ENCODE assay signal across 14 cellular contexts in genomic region chr11:71948314-71949027, GRCh38. TPM values are rescaled to one million over a fixed set of nuclear protein-coding genes. Genes with fewer than 3 reads are reported as not detected.
A peak's percentile ranks its signal among the peaks of the same experiment; 100 is the strongest.
DNase-seq lines count a peak whose midpoint lies in the region; ATAC-seq and TF ChIP-seq lines count a peak whose summit lies in the region.
"Had no signal": no experiment of that assay in that cellular context is flagged by ENCODE, and none has a peak within 500 bp of the region (broad histone marks: within the 10 kb centered on the region; RNA-seq: fewer than 3 reads in every experiment).

No MANE protein-coding gene starts in this region.

- no peaks in the 10 kb centered on the region for H3K9me3 Mint-ChIP-seq in chondrocyte (ENCODE audit: low read depth)
- no peaks in the 10 kb centered on the region for H3K9me3 Mint-ChIP-seq in activated CD4-positive, alpha-beta T cell treated with anti-CD3 and anti-CD28 coated beads, Interleukin-2, amount 10 ng/mL, durations not matched to agents 24 days and 14 days
- H3K9me3 Mint-ChIP-seq: activated CD8-positive, alpha-beta T cell treated with anti-CD3 and anti-CD28 coated beads for 36 hours; immature natural killer cell; naive B cell had no signal

- H3K4me3 Mint-ChIP-seq in chondrocyte (ENCODE audit: unreplicated experiment), result no peak overlapping the region
- H3K4me3 Mint-ChIP-seq in activated CD4-positive, alpha-beta T cell treated with anti-CD3 and anti-CD28 coated beads, Interleukin-2, amount 10 ng/mL, durations not matched to agents 24 days and 14 days, result no peak overlapping the region
- H3K4me3 Mint-ChIP-seq: activated CD8-positive, alpha-beta T cell treated with anti-CD3 and anti-CD28 coated beads for 36 hours; immature natural killer cell; naive B cell had no signal

- CTCF ChIA-PET in PC-9 (lab: Charles Lee), result interaction anchor here (0.6 kb wide), 1 partner anchor 431 kb away, joined by 13 read pairs; no protein-coding TSS in a partner anchor

- H3K4me1 ChIP-seq in mucosa of descending colon (ENCODE audit: low read depth), result peaks cover 16% of the 10 kb centered on the region
- H3K4me1 ChIP-seq in PC-9 (replicated peaks; ENCODE audit: insufficient read depth), result peaks cover 38% of the 10 kb centered on the region
- H3K4me1 ChIP-seq: testis had no signal

- peak overlapping the region; percentile 56 for H3K27ac Mint-ChIP-seq in chondrocyte (ENCODE audit: unreplicated experiment)
- no peak overlapping the region for H3K27ac Mint-ChIP-seq in activated CD4-positive, alpha-beta T cell treated with anti-CD3 and anti-CD28 coated beads, Interleukin-2, amount 10 ng/mL, durations not matched to agents 24 days and 14 days

- no TSS peak for BruUV-seq in PC-9 (replicated peaks; lab: Mats Ljungman, UMichigan)

- no peaks in the 10 kb centered on the region for H3K27me3 ChIP-seq in PC-9 (ENCODE audit: insufficient read depth, low read depth)
- H3K27me3 ChIP-seq: testis had no signal

- H2AFZ ChIP-seq in PC-9, result no peak overlapping the region

- H3K9me3 ChIP-seq in mucosa of descending colon (no peaks in the 10 kb centered on the region), PC-9 (ENCODE audit: insufficient read depth, low read depth) (no peaks in the 10 kb centered on the region)
- H3K9me3 ChIP-seq: testis had no signal

- ATAC-seq in mucosa of descending colon (peak; percentile 86), GM21717 (IDR thresholded peaks at IDR 0.05; ENCODE audit: unreplicated experiment) (no peak)
- ATAC-seq: activated CD8-positive, alpha-beta T cell treated with anti-CD3 and anti-CD28 coated beads for 36 hours had no signal

- H3K36me3 ChIP-seq in mucosa of descending colon (ENCODE audit: low read depth) (no peaks in the 10 kb centered on the region), PC-9 (ENCODE audit: low read depth) (no peaks in the 10 kb centered on the region)

- peaks cover 8% of the 10 kb centered on the region; the same call in 1 of the 2 replicates for H4K20me1 ChIP-seq in PC-9 (ENCODE audit: insufficient read depth)

- H3K4me3 ChIP-seq in mucosa of descending colon (no peak overlapping the region), PC-9 (no peak overlapping the region)
- H3K4me3 ChIP-seq: testis had no signal

- H3K27ac ChIP-seq in PC-9, result no peak overlapping the region
- H3K27ac ChIP-seq: C4-2B, testis had no signal

- H3K4me2 ChIP-seq in PC-9, result no peak overlapping the region

- DNase-seq in DMS79 (lab: John Stamatoyannopoulos, UW), result peak; percentile 58
- peak; percentile 58 for DNase-seq in LHCN-M2 (ENCODE audit: low read depth)
- no peak for DNase-seq in chondrocyte (ENCODE audit: low spot score)
- peak in 2 of 3 donors; percentile 19 to 30 for DNase-seq in mucosa of descending colon
- no peak for DNase-seq in PC-9
- DNase-seq in activated CD4-positive, alpha-beta T cell treated with anti-CD3 and anti-CD28 coated beads, Interleukin-2, amount 10 ng/mL, durations not matched to agents 24 days and 14 days, result no peak
- no peak for DNase-seq in hippocampal formation (lab: John Stamatoyannopoulos, UW)
- DNase-seq: activated CD8-positive, alpha-beta T cell treated with anti-CD3 and anti-CD28 coated beads for 36 hours; activated naive CD4-positive, alpha-beta T cell; immature natural killer cell; naive B cell; testis had no signal

- POLR2A ChIA-PET in PC-9 (lab: Charles Lee; ENCODE audit: unreplicated experiment), result interaction anchor here (0.6 to 0.7 kb wide), 2 partner anchors 8 to 20 kb away, joined by 3 to 19 read pairs; partner anchors contain the start of genes RNF121 and XNDC1N

- H3K4me1 Mint-ChIP-seq in chondrocyte (ENCODE audit: low read depth), result peaks cover 65% of the 10 kb centered on the region
- H3K4me1 Mint-ChIP-seq in activated CD4-positive, alpha-beta T cell treated with anti-CD3 and anti-CD28 coated beads, Interleukin-2, amount 10 ng/mL, durations not matched to agents 24 days and 14 days, result peaks cover 18% of the 10 kb centered on the region

- H3F3A ChIP-seq in PC-9 (ENCODE audit: insufficient read depth, low read depth), result peaks cover 24% of the 10 kb centered on the region; the same call in 1 of the 2 replicates

- intact Hi-C loops in mucosa of descending colon (cut with DNase I, micrococcal nuclease), result no loop called here
- intact Hi-C loops in PC-9 (cut with micrococcal nuclease; ENCODE audit: unreplicated experiment), result no loop called here
- intact Hi-C loops in activated CD4-positive, alpha-beta T cell treated with anti-CD3 and anti-CD28 coated beads, Interleukin-2, amount 10 ng/mL, durations not matched to agents 24 days and 14 days (cut with micrococcal nuclease), result no loop called here

- peaks cover 68% of the 10 kb centered on the region for H3K79me2 ChIP-seq in PC-9 (ENCODE audit: low read depth)

- peaks cover 2% of the 10 kb centered on the region for H3K36me3 Mint-ChIP-seq in chondrocyte (ENCODE audit: low read depth)
- peaks cover 21% of the 10 kb centered on the region for H3K36me3 Mint-ChIP-seq in activated CD4-positive, alpha-beta T cell treated with anti-CD3 and anti-CD28 coated beads, Interleukin-2, amount 10 ng/mL, durations not matched to agents 24 days and 14 days (ENCODE audit: low read depth)

- no peaks in the 10 kb centered on the region for H3K27me3 Mint-ChIP-seq in chondrocyte (ENCODE audit: low read depth)
- H3K27me3 Mint-ChIP-seq in activated CD4-positive, alpha-beta T cell treated with anti-CD3 and anti-CD28 coated beads, Interleukin-2, amount 10 ng/mL, durations not matched to agents 24 days and 14 days, result no peaks in the 10 kb centered on the region
- H3K27me3 Mint-ChIP-seq: activated CD8-positive, alpha-beta T cell treated with anti-CD3 and anti-CD28 coated beads for 36 hours; naive B cell had no signal

- H3K9me2 ChIP-seq in PC-9 (ENCODE audit: insufficient read depth), result no peaks in the 10 kb centered on the region

- TF ChIP-seq CTCF in chondrocyte (IDR thresholded peaks at IDR 0.05) (no peak), mucosa of descending colon (IDR thresholded peaks at IDR 0.05) (no peak), PC-9 (conservative IDR thresholded peaks at IDR 0.05) (no peak)

RNA-seq across cellular contexts. Expression of gene RNF121, which starts 19.6 kb away (rescaled TPM):
- 26.1 and 28.4 TPM in 2 replicates for total RNA-seq in LHCN-M2 (2014; rRNA removed)
- polyA plus RNA-seq in LHCN-M2 (2012), result 52.4 TPM
- 63.2 to 97.1 TPM (median 64.2 TPM) in 3 replicates for total RNA-seq in chondrocyte
- total RNA-seq in mucosa of descending colon, result 10 to 100 TPM; 37.0 to 41.0 (median 37.4) TPM
- 40.5 and 41.2 TPM in 2 replicates for total RNA-seq in PC-9 (2021)
- total RNA-seq in activated CD4-positive, alpha-beta T cell treated with anti-CD3 and anti-CD28 coated beads, Interleukin-2, amount 10 ng/mL, durations not matched to agents 24 days and 14 days, result 56.4 and 65.4 TPM in 2 replicates

RNA-seq across cellular contexts. Expression of gene XNDC1N, which starts 20.1 kb away (rescaled TPM):
- total RNA-seq in LHCN-M2 (2014; rRNA removed), result 3.7 and 6.9 TPM in 2 replicates
- polyA plus RNA-seq in LHCN-M2 (2012), result 1.8 TPM
- total RNA-seq in chondrocyte, result 5.1 to 10.7 TPM (median 6.1 TPM) in 3 replicates
- total RNA-seq in mucosa of descending colon, result 10 to 100 TPM; 11.7 to 18.0 (median 12.7) TPM
- total RNA-seq in PC-9 (2021), result 19.3 and 23.4 TPM in 2 replicates
- total RNA-seq in activated CD4-positive, alpha-beta T cell treated with anti-CD3 and anti-CD28 coated beads, Interleukin-2, amount 10 ng/mL, durations not matched to agents 24 days and 14 days, result 20.7 and 20.9 TPM in 2 replicates

RNA-seq across cellular contexts. Expression of gene IL18BP, which starts 50.2 kb away (rescaled TPM):
- 0.90 and 1.8 TPM in 2 replicates for total RNA-seq in LHCN-M2 (2014; rRNA removed)
- polyA plus RNA-seq in LHCN-M2 (2012), result 1.2 TPM
- 9.6 to 16.2 TPM (median 11.4 TPM) in 3 replicates for total RNA-seq in chondrocyte
- total RNA-seq in mucosa of descending colon, result 10 to 100 TPM in 2 of 3 donors, 1 to 10 TPM in 1; 7.6 to 14.5 (median 13.7) TPM
- 16.9 and 17.9 TPM in 2 replicates for total RNA-seq in PC-9 (2021)
- 15.0 and 19.9 TPM in 2 replicates for total RNA-seq in activated CD4-positive, alpha-beta T cell treated with anti-CD3 and anti-CD28 coated beads, Interleukin-2, amount 10 ng/mL, durations not matched to agents 24 days and 14 days

Comparison
In these comparisons a context has a peak if more than half of its experiments do, and no peak if none do; other contexts are left out.
1. DNase-seq: peak in DMS79 (single experiment), LHCN-M2 (single experiment) and mucosa of descending colon (2 of 3); none in chondrocyte (single experiment), PC-9 (0 of 2), activated CD4-positive, alpha-beta T cell treated with anti-CD3 and anti-CD28 coated beads, Interleukin-2, amount 10 ng/mL, durations not matched to agents 24 days and 14 days (single experiment) and hippocampal formation (0 of 2).